ENCODE assay signal across 26 cellular contexts in the genomic region with DNA sequence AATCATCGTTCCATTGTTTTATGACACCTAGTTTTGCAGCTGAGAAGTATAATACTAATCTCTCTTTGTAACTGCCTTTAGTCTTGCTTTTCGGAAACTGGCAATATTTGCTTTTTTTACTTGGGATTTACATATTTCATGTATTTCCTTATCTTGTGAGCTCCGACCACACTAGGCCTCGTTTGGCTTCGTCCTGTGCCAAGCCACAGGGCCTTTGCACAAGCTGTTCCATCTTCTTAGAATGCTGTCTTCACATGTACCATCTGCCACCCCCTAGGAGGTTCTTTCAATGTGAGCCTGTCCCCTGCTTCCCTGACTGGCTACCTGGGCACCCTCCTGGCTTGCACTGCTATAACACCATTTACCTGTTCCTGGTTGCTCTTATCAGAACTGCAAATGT.
A peak's percentile ranks its signal among the peaks of the same experiment; 100 is the strongest.
DNase-seq lines count a peak whose midpoint lies in the region; ATAC-seq and TF ChIP-seq lines count a peak whose summit lies in the region.
"Had no signal": no experiment of that assay in that cellular context is flagged by ENCODE, and none has a peak within 500 bp of the region (broad histone marks: within the 10 kb centered on the region; RNA-seq: fewer than 3 reads in every experiment).

No MANE protein-coding gene starts in this region.

- TF ChIP-seq EP300 in esophagus muscularis mucosa (IDR thresholded peaks at IDR 0.05) (no peak), sigmoid colon (IDR thresholded peaks at IDR 0.05) (no peak)

- no peak for TF ChIP-seq POLR2A in esophagus muscularis mucosa (IDR thresholded peaks at IDR 0.05; ENCODE audit: low read depth)
- TF ChIP-seq POLR2A in sigmoid colon (IDR thresholded peaks at IDR 0.05): no peak

- H3K9me3 Mint-ChIP-seq in activated CD8-positive, alpha-beta memory T cell treated with anti-CD3 and anti-CD28 coated beads, Interleukin-2, amount 10 ng/mL, durations not matched to agents 7 days and 5 days (ENCODE audit: low read depth): peaks cover 4% of the 10 kb centered on the region

- H3K4me3 Mint-ChIP-seq in activated CD8-positive, alpha-beta memory T cell treated with anti-CD3 and anti-CD28 coated beads, Interleukin-2, amount 10 ng/mL, durations not matched to agents 7 days and 5 days: no peak overlapping the region
- H3K4me3 Mint-ChIP-seq: CD14-positive monocyte; CD4-positive, alpha-beta memory T cell; CD4-positive, CD25-positive, alpha-beta regulatory T cell; CD8-positive, alpha-beta memory T cell had no signal

- no peaks in the 10 kb centered on the region for H3K9me3 ChIP-seq in esophagus muscularis mucosa
- H3K9me3 ChIP-seq in sigmoid colon: no peaks in the 10 kb centered on the region
- H3K9me3 ChIP-seq: BE2C, BLaER1 had no signal

- H3K27ac ChIP-seq in esophagus muscularis mucosa (replicated peaks in 1 of 4): no peak overlapping the region
- H3K27ac ChIP-seq in sigmoid colon: no peak overlapping the region
- H3K27ac ChIP-seq: BLaER1 had no signal

- intact Hi-C loops in esophagus muscularis mucosa (cut with DNase I) (no loop called here), sigmoid colon (cut with DNase I) (no loop called here)

- H3K4me3 ChIP-seq in esophagus muscularis mucosa: no peak overlapping the region
- H3K4me3 ChIP-seq in sigmoid colon: no peak overlapping the region
- H3K4me3 ChIP-seq: BLaER1, GM12878 had no signal

- no peaks in the 10 kb centered on the region for H3K36me3 Mint-ChIP-seq in activated CD8-positive, alpha-beta memory T cell treated with anti-CD3 and anti-CD28 coated beads, Interleukin-2, amount 10 ng/mL, durations not matched to agents 7 days and 5 days
- H3K36me3 Mint-ChIP-seq: CD14-positive monocyte; CD4-positive, alpha-beta memory T cell; CD4-positive, CD25-positive, alpha-beta regulatory T cell; CD8-positive, alpha-beta memory T cell had no signal

- H3K27me3 ChIP-seq in esophagus muscularis mucosa (no peaks in the 10 kb centered on the region), sigmoid colon (no peaks in the 10 kb centered on the region)
- H3K27me3 ChIP-seq: BE2C, BLaER1 had no signal

- CTCF ChIA-PET in activated CD8-positive, alpha-beta memory T cell treated with anti-CD3 and anti-CD28 coated beads, Interleukin-2, amount 10 ng/mL, durations not matched to agents 7 days and 5 days (lab: Charles Lee): no interaction called here

- H3K4me1 ChIP-seq in esophagus muscularis mucosa (no peaks in the 10 kb centered on the region), sigmoid colon (no peaks in the 10 kb centered on the region)
- H3K4me1 ChIP-seq: BE2C, BLaER1 had no signal

- no peaks in the 10 kb centered on the region for H3K36me3 ChIP-seq in esophagus muscularis mucosa
- no peaks in the 10 kb centered on the region for H3K36me3 ChIP-seq in sigmoid colon
- H3K36me3 ChIP-seq: BE2C, BLaER1 had no signal

- H3K27me3 Mint-ChIP-seq in activated CD8-positive, alpha-beta memory T cell treated with anti-CD3 and anti-CD28 coated beads, Interleukin-2, amount 10 ng/mL, durations not matched to agents 7 days and 5 days: no peaks in the 10 kb centered on the region
- H3K27me3 Mint-ChIP-seq: CD4-positive, alpha-beta memory T cell; CD4-positive, CD25-positive, alpha-beta regulatory T cell had no signal

- no peak for TF ChIP-seq CTCF in esophagus muscularis mucosa (IDR thresholded peaks at IDR 0.05)
- no peak for TF ChIP-seq CTCF in sigmoid colon (IDR thresholded peaks at IDR 0.05)

- no peaks in the 10 kb centered on the region for H3K4me1 Mint-ChIP-seq in activated CD8-positive, alpha-beta memory T cell treated with anti-CD3 and anti-CD28 coated beads, Interleukin-2, amount 10 ng/mL, durations not matched to agents 7 days and 5 days
- H3K4me1 Mint-ChIP-seq: CD14-positive monocyte; CD4-positive, alpha-beta memory T cell; CD4-positive, CD25-positive, alpha-beta regulatory T cell; CD8-positive, alpha-beta memory T cell had no signal

- WGBS in esophagus muscularis mucosa: 89% methylated on average over 5 of the region's 5 CpGs
- 90 to 92% methylated on average over 5 of the region's 5 CpGs for WGBS in sigmoid colon, 2 donors

- H3K27ac Mint-ChIP-seq in activated CD8-positive, alpha-beta memory T cell treated with anti-CD3 and anti-CD28 coated beads, Interleukin-2, amount 10 ng/mL, durations not matched to agents 7 days and 5 days: no peak overlapping the region
- H3K27ac Mint-ChIP-seq: CD14-positive monocyte; CD4-positive, CD25-positive, alpha-beta regulatory T cell; CD8-positive, alpha-beta memory T cell had no signal

- DNase-seq in ecto neural progenitor cell (ENCODE audit: low spot score) (peak; percentile 29), esophagus muscularis mucosa (ENCODE audit: extremely low spot score) (peak; percentile 68), sigmoid colon (peak; percentile 42), ureter (ENCODE audit: low spot score) (peak; percentile 28)
- DNase-seq in stimulated activated naive CD8-positive, alpha-beta T cell treated with anti-CD3 and anti-CD28 coated beads, Interleukin-15, Interleukin-2, amounts not matched to agents 100 U/mL and 50 U/mL, for 24 hours: no peak
- no peak for DNase-seq in activated CD8-positive, alpha-beta memory T cell treated with anti-CD3 and anti-CD28 coated beads, Interleukin-2, amount 10 ng/mL, durations not matched to agents 7 days and 5 days
- DNase-seq: 8988T; ACHN; BE2C; C1 segment of cervical spinal cord; CD4-positive, alpha-beta memory T cell; CD4-positive, CD25-positive, alpha-beta regulatory T cell; CD8-positive, alpha-beta memory T cell; COR-L47; DMS 273 treated with DMSO at 0.1 percent for 48 hours; DMS153; DMS53; DMS79; DND-41; EL; GDM1 had no signal

- ATAC-seq in GM21515 (IDR thresholded peaks at IDR 0.05; ENCODE audit: unreplicated experiment): no peak
- ATAC-seq in GM21737 (IDR thresholded peaks at IDR 0.05; ENCODE audit: unreplicated experiment): no peak
- ATAC-seq in stimulated activated naive CD8-positive, alpha-beta T cell treated with anti-CD3 and anti-CD28 coated beads, Interleukin-15, Interleukin-2, amounts not matched to agents 100 U/mL and 50 U/mL, for 24 hours: no peak
- no peak for ATAC-seq in activated CD8-positive, alpha-beta memory T cell treated with anti-CD3 and anti-CD28 coated beads, Interleukin-2, amount 10 ng/mL, durations not matched to agents 7 days and 5 days
- ATAC-seq: GM12878 had no signal

Comparison
In these comparisons a context has a peak if more than half of its experiments do, and no peak if none do; other contexts are left out.
1. DNase-seq: peak in ecto neural progenitor cell (single experiment), esophagus muscularis mucosa (single experiment), sigmoid colon (single experiment) and ureter (single experiment); none in stimulated activated naive CD8-positive, alpha-beta T cell treated with anti-CD3 and anti-CD28 coated beads, Interleukin-15, Interleukin-2, amounts not matched to agents 100 U/mL and 50 U/mL, for 24 hours (single experiment) and activated CD8-positive, alpha-beta memory T cell treated with anti-CD3 and anti-CD28 coated beads, Interleukin-2, amount 10 ng/mL, durations not matched to agents 7 days and 5 days (single experiment).